ENCODE assay signal across 13 cellular contexts in the genomic region with DNA sequence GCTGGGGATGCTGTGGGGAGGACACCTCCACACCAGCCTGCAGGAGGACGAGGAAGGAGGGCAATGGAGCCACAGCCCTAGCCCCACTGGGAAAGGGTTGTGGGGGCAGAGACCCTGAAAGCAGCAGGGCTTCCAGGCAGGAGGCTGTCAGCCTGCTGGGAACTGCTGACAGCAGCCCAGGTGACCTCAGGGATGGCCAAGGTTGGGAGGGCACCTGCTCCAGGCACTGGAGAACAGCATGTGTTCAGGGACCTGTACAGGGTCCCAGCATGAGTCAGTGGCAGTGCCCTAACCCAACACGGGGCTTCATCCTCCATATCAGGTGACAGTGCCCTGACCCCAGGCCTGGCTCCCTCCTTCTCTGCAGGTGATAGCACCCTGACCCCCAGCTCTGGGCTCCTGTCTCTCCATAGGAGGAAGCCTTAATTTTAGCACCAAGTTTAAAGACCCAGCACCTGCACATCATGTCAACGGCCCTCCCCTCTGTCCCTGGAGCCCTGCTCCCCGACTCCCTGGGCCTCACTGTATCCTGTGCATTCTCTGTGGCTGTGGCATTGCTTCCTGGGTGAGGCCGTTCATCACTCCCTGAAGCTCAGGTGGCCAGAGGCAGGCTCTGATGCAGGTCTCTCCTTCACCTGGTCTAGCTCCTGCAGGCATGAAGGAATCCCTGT.
"Had no signal": no experiment of that assay in that cellular context is flagged by ENCODE, and none has a peak within 500 bp of the region (broad histone marks: within the 10 kb centered on the region; RNA-seq: fewer than 3 reads in every experiment).

No MANE protein-coding gene starts in this region.

- H3K9me3 Mint-ChIP-seq: activated CD4-positive, alpha-beta memory T cell treated with anti-CD3 and anti-CD28 coated beads for 36 hours; activated T-cell treated with anti-CD3 and anti-CD28 coated beads, Interleukin-2, amount 50 U/mL, for 72 hours; memory B cell; nephron had no signal

- H3K27ac Mint-ChIP-seq: activated CD4-positive, alpha-beta memory T cell treated with anti-CD3 and anti-CD28 coated beads for 36 hours; activated T-cell treated with anti-CD3 and anti-CD28 coated beads, Interleukin-2, amount 50 U/mL, for 72 hours; memory B cell; nephron had no signal

- DNase-seq: activated CD4-positive, alpha-beta memory T cell treated with anti-CD3 and anti-CD28 coated beads for 36 hours; activated CD8-positive, alpha-beta memory T cell treated with anti-CD3 and anti-CD28 coated beads, Interleukin-2, amount 50 U/mL, for 48 hours; activated gamma-delta T cell treated with Interleukin-2 at 50 U/mL for 16 hours; activated T-cell treated with anti-CD3 and anti-CD28 coated beads, Interleukin-2, amount 50 U/mL, for 72 hours; anterior cingulate cortex; cerebellar nuclear complex; effector CD8-positive, alpha-beta T cell; left ventricle myocardium inferior; sigmoid colon; stimulated activated CD4-positive, alpha-beta T cell treated with anti-CD3 and anti-CD28 coated beads, Interleukin-1b, Interleukin-23, amount 100 ng/mL, for 48 hours had no signal

- H3K27me3 Mint-ChIP-seq: activated CD4-positive, alpha-beta memory T cell treated with anti-CD3 and anti-CD28 coated beads for 36 hours had no signal

- H3K9me3 ChIP-seq: left ventricle myocardium inferior, sigmoid colon, tibial nerve had no signal

- H3K27ac ChIP-seq: left ventricle myocardium inferior, sigmoid colon, tibial nerve had no signal

- H3K36me3 Mint-ChIP-seq: activated CD4-positive, alpha-beta memory T cell treated with anti-CD3 and anti-CD28 coated beads for 36 hours; memory B cell had no signal

- H3K4me1 Mint-ChIP-seq: memory B cell had no signal

- H3K4me1 ChIP-seq: sigmoid colon had no signal

- H3K4me3 Mint-ChIP-seq: activated CD4-positive, alpha-beta memory T cell treated with anti-CD3 and anti-CD28 coated beads for 36 hours; activated T-cell treated with anti-CD3 and anti-CD28 coated beads, Interleukin-2, amount 50 U/mL, for 72 hours; memory B cell; nephron had no signal

- H3K27me3 ChIP-seq: sigmoid colon, tibial nerve had no signal

- H3K4me3 ChIP-seq: left ventricle myocardium inferior, sigmoid colon, tibial nerve had no signal

- ATAC-seq: activated T-cell treated with anti-CD3 and anti-CD28 coated beads, Interleukin-2, amount 50 U/mL, for 72 hours had no signal
